12 cellular contexts compared by ENCODE assay signal in the genomic region with DNA sequence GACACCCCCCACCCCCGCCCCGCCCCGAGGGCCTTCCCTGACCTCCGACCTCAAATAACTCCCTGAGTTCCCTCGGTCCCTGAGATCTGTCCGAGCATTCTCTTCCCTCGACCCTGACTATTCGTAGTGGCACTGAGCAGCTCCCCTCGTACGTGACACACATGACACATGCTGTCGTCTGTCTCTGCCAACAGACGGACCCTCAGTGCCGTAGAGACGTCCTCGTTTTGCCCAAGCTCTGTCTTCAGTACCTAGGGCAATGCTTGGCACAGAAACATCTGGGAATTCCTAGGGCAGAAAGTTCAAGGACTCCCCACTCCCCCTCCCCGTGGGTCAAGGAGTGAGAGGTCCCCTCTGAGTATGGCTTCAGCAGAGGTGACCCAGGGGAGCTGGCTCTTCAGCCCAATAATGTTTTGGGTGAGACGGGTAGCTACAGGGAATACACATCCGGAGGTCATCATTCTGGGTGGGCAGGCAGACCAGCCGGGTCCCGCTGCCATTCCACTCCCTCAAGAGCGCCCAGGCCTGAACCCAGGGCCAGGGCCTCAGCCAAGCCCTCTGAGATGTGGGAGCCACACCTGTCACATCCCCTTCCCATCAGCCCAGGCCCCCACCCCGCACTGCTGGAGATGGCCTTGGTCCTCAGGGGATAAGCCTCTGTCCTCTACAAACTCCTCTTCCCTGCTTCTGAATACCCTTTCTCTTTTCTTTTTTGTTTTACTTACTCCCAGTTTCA. TPM values are rescaled to one million over a fixed set of nuclear protein-coding genes. Genes with fewer than 3 reads are reported as not detected.
DNase-seq lines count a peak whose midpoint lies in the region; ATAC-seq, FAIRE-seq and TF ChIP-seq lines count a peak whose summit lies in the region.
"Had no signal": no experiment of that assay in that cellular context is flagged by ENCODE, and none has a peak within 500 bp of the region (broad histone marks: within the 10 kb centered on the region; RNA-seq: fewer than 3 reads in every experiment).

No MANE protein-coding gene starts in this region.

- H3K27ac Mint-ChIP-seq in CD8-positive, alpha-beta T cell = no peak overlapping the region
- no peak overlapping the region for H3K27ac Mint-ChIP-seq in WTC11

- H3K79me2 ChIP-seq in HepG2 (ENCODE audit: insufficient read depth, low read length) = no peaks in the 10 kb centered on the region

- FAIRE-seq in HepG2 (lab: Jason Lieb, UNC) = no peak
- FAIRE-seq: D721Med had no signal

- TF ChIP-seq RAD21 in HepG2 (CRISPR knock-in tag; IDR thresholded peaks at IDR 0.05) = no peak

- H3K27me3 Mint-ChIP-seq in CD8-positive, alpha-beta T cell (ENCODE audit: low read depth) = peaks cover 37% of the 10 kb centered on the region
- peaks cover 70% of the 10 kb centered on the region for H3K27me3 Mint-ChIP-seq in WTC11 (ENCODE audit: low read depth)

- no peaks in the 10 kb centered on the region for H4K20me1 ChIP-seq in HepG2 (ENCODE audit: insufficient read depth, low read length)

- in situ Hi-C loops in HepG2 (cut with HindIII; ENCODE audit: extremely low pct_ligation_motif_present, low pct_unique_long_range_greater_than_20kb) = no loop called here

- no TSS peak for BruUV-seq in HepG2 (replicated peaks; lab: Mats Ljungman, UMichigan)

- H3K27ac ChIP-seq in CD8-positive, alpha-beta T cell (ENCODE audit: low read depth, low read length) = no peak overlapping the region
- H3K27ac ChIP-seq in HepG2 (ENCODE audit: extremely low read length, insufficient read depth, low read length) = no peak overlapping the region
- H3K27ac ChIP-seq: foreskin keratinocyte had no signal

- H3K4me1 Mint-ChIP-seq in CD8-positive, alpha-beta T cell (ENCODE audit: low read depth) = peaks cover 8% of the 10 kb centered on the region
- peaks cover 6% of the 10 kb centered on the region; the same call in 1 of the 2 replicates for H3K4me1 Mint-ChIP-seq in WTC11

- H3K27me3 ChIP-seq in CD8-positive, alpha-beta T cell (ENCODE audit: insufficient read depth, low read length) = peaks cover 12% of the 10 kb centered on the region
- peaks cover 10 to 63% of the 10 kb centered on the region in 2 experiments for H3K27me3 ChIP-seq in HepG2 (ENCODE audit: control insufficient read depth in 1 of 2, insufficient read depth in 2 of 2, low read length in 2 of 2)

- under 1% methylated on average over 13 of the region's 22 CpGs for WGBS in HepG2 (ENCODE audit: low lambda C conversion rate)

- no peak overlapping the region for H3K4me3 ChIP-seq in CD8-positive, alpha-beta T cell (ENCODE audit: low read depth, low read length)
- peak overlapping the region; percentile 26 to 61 (median 41); a peak in 4 of 6 replicates for H3K4me3 ChIP-seq in HepG2 (replicated peaks in 1 of 3; ENCODE audit: insufficient read depth in 1 of 3, low read depth in 2 of 3, low read length in 3 of 3)

- H3K36me3 ChIP-seq in CD8-positive, alpha-beta T cell (ENCODE audit: insufficient read depth, low read length) = no peaks in the 10 kb centered on the region
- no peaks in the 10 kb centered on the region for H3K36me3 ChIP-seq in HepG2 (replicated peaks in 1 of 2; ENCODE audit: control insufficient read depth in 1 of 2, insufficient read depth in 2 of 2, low read length in 2 of 2)

- TF ChIP-seq POLR2A in HepG2 (IDR thresholded peaks at IDR 0.05; ENCODE audit: insufficient read depth in 1 of 2, low read depth in 2 of 2, low read length in 2 of 2) = no peak

- DNase-seq in CD8-positive, alpha-beta T cell = no peak
- no peak for DNase-seq in WTC11 (ENCODE audit: low spot score)
- DNase-seq in HepG2 (ENCODE audit: low spot score) = no peak
- no peak for DNase-seq in H4 (ENCODE audit: low spot score)
- DNase-seq: foreskin keratinocyte had no signal

- intact Hi-C loops in CD8-positive, alpha-beta T cell (cut with DNase I, micrococcal nuclease) = no loop called here
- intact Hi-C loops in HepG2 (cut with micrococcal nuclease; ENCODE audit: unreplicated experiment) = no loop called here

- CTCF ChIA-PET in CD8-positive, alpha-beta T cell (lab: Charles Lee) = interaction anchor here (0.6 to 1.0 kb wide), 3 partner anchors 8 to 438 kb away, joined by 3 to 5 read pairs (median 3); no protein-coding TSS in a partner anchor
- CTCF ChIA-PET in WTC11 (lab: Charles Lee) = interaction anchor here (0.6 to 1.8 kb wide), 10 partner anchors 21 to 173 kb away, joined by 3 to 12 read pairs (median 4); a partner anchor contains a TSS
- CTCF ChIA-PET in HepG2 (lab: Yijun Ruan, JAX; ENCODE audit: low intra/inter-chr PET ratio, low total read pairs) = no interaction called here

- H3K36me3 Mint-ChIP-seq in CD8-positive, alpha-beta T cell = no peaks in the 10 kb centered on the region
- no peaks in the 10 kb centered on the region for H3K36me3 Mint-ChIP-seq in WTC11

- peak overlapping the region; percentile 80 for H3K4me3 Mint-ChIP-seq in CD8-positive, alpha-beta T cell
- H3K4me3 Mint-ChIP-seq in WTC11 = peak overlapping the region; percentile 78

- no peak for TF ChIP-seq CTCF in CD8-positive, alpha-beta T cell (IDR thresholded peaks at IDR 0.05)
- TF ChIP-seq CTCF in WTC11 (IDR thresholded peaks at IDR 0.05) (no peak), HepG2 (CRISPR knock-in tag; IDR thresholded peaks at IDR 0.05) (no peak)

- POLR2A ChIA-PET in CD8-positive, alpha-beta T cell (lab: Charles Lee) = no interaction called here
- POLR2A ChIA-PET in WTC11 (lab: Charles Lee) (no interaction called here), HepG2 (lab: Yijun Ruan, JAX) (interaction anchor here (1.4 kb wide), 1 partner anchor 21 kb away, joined by 9 read pairs; a partner anchor contains a TSS)

- H3K9ac ChIP-seq in HepG2 (ENCODE audit: insufficient read depth, low read depth, low read length) = no peak overlapping the region
- H3K9ac ChIP-seq: SK-N-SH had no signal

- H3K9me3 ChIP-seq in CD8-positive, alpha-beta T cell (ENCODE audit: low read length) = no peaks in the 10 kb centered on the region
- H3K9me3 ChIP-seq in HepG2 (ENCODE audit: low read length) = no peaks in the 10 kb centered on the region
- H3K9me3 ChIP-seq: SK-N-SH had no signal

- peak overlapping the region; percentile 77 for H3K4me2 ChIP-seq in HepG2 (ENCODE audit: low read depth, low read length)

- H3K4me1 ChIP-seq in CD8-positive, alpha-beta T cell (ENCODE audit: insufficient read depth, low read length) = peaks cover 13% of the 10 kb centered on the region
- peaks cover 26% of the 10 kb centered on the region for H3K4me1 ChIP-seq in HepG2 (ENCODE audit: insufficient read depth, low read length)
- H3K4me1 ChIP-seq: foreskin keratinocyte had no signal

- no peak overlapping the region for H2AFZ ChIP-seq in HepG2 (ENCODE audit: low read length)

- no peak for TF ChIP-seq EP300 in HepG2 (IDR thresholded peaks at IDR 0.05; ENCODE audit: low read depth in 2 of 2, low read length in 2 of 2)
- no peak for TF ChIP-seq EP300 in HepG2 (CRISPR knock-in tag; IDR thresholded peaks at IDR 0.05; ENCODE audit: borderline replicate concordance)

- no peaks in the 10 kb centered on the region for H3K9me3 Mint-ChIP-seq in CD8-positive, alpha-beta T cell
- H3K9me3 Mint-ChIP-seq in WTC11 = no peaks in the 10 kb centered on the region

- ATAC-seq in CD8-positive, alpha-beta T cell = no peak
- ATAC-seq in WTC11 (no peak), HepG2 (peak; percentile 33), GM21526 (IDR thresholded peaks at IDR 0.05; ENCODE audit: low FRiP score, unreplicated experiment) (no peak), HG03095 (IDR thresholded peaks at IDR 0.05; ENCODE audit: unreplicated experiment) (no peak)

RNA-seq across cellular contexts. Expression of a gene that starts 0.7 kb away (rescaled TPM):
- total RNA-seq in CD8-positive, alpha-beta T cell = not detected
- total RNA-seq in WTC11 (2021) = 1.1 to 2.2 TPM (median 1.2 TPM) in 3 replicates
- total RNA-seq in HepG2 (2016; rRNA removed; fragmentation: Illumina TruSeq; extraction: Trizol) = 0.11 TPM in 1 of 2 replicates, not detected in the other
- 0.09 TPM in 1 of 2 replicates, not detected in the other for total RNA-seq in HepG2 (2016; cell fraction: cytosol; rRNA removed; fragmentation: Illumina TruSeq; extraction: Trizol; ENCODE audit: low read depth)
- total RNA-seq in HepG2 (2016; cell fraction: insoluble cytoplasmic fraction; rRNA removed; fragmentation: Illumina TruSeq; extraction: Trizol) = 0.11 TPM in 1 of 2 replicates, not detected in the other
- total RNA-seq in HepG2 (2016; cell fraction: membrane; rRNA removed; fragmentation: Illumina TruSeq; extraction: Trizol) = not detected in 2 replicates
- total RNA-seq in HepG2 (2016; cell fraction: nucleus; rRNA removed; fragmentation: Illumina TruSeq; extraction: Trizol) = 0.28 TPM in 1 of 2 replicates, not detected in the other
- polyA plus RNA-seq in HepG2 (2011; rRNA removed) = 0.11 and 0.20 TPM in 2 replicates
- polyA plus RNA-seq in HepG2 (2011; cell fraction: cytosol; rRNA removed) = 0.14 and 0.15 TPM in 2 replicates
- 0.47 and 1.1 TPM in 2 replicates for polyA plus RNA-seq in HepG2 (2011; cell fraction: nucleus; rRNA removed)
- not detected in 2 replicates for polyA plus RNA-seq in HepG2 (2012)
- polyA plus RNA-seq in HepG2 (2016; cell fraction: cytosol; fragmentation: Illumina TruSeq; extraction: Trizol; ENCODE audit: low read depth) = 0.18 TPM in 1 of 2 replicates, not detected in the other
- 0.10 TPM in 1 of 2 replicates, not detected in the other for polyA plus RNA-seq in HepG2 (2016; cell fraction: insoluble cytoplasmic fraction; fragmentation: Illumina TruSeq; extraction: Trizol; ENCODE audit: low read depth)
- polyA plus RNA-seq in HepG2 (2016; cell fraction: membrane; fragmentation: Illumina TruSeq; extraction: Trizol; ENCODE audit: low read depth) = not detected in 2 replicates
- not detected in 2 replicates for polyA plus RNA-seq in HepG2 (2016; cell fraction: nucleus; fragmentation: Illumina TruSeq; extraction: Trizol; ENCODE audit: insufficient read depth, low read depth)
- 0.32 TPM in 1 of 2 replicates, not detected in the other for polyA minus RNA-seq in HepG2 (2011; rRNA and poly(A)+ RNA removed; ENCODE audit: low replicate concordance)
- not detected in 2 replicates for polyA minus RNA-seq in HepG2 (2011; cell fraction: cytosol; rRNA and poly(A)+ RNA removed)
- polyA minus RNA-seq in HepG2 (2011; cell fraction: nucleus; rRNA and poly(A)+ RNA removed) = not detected in 2 replicates
- not detected in 2 replicates for total RNA-seq in H4 (2014; rRNA removed; shearing (Covaris generic))
- total RNA-seq: cardiac septum, foreskin keratinocyte, LHCN-M2, NCI-H460 had no signal
- polyA plus RNA-seq: foreskin keratinocyte, SK-N-SH had no signal

RNA-seq across cellular contexts. Expression of a gene that starts 21.3 kb away (rescaled TPM):
- 1 to 10 TPM; 3.7 to 3.8 TPM for total RNA-seq in CD8-positive, alpha-beta T cell
- total RNA-seq in WTC11 (2021) = 46.5 to 52.8 TPM (median 49.7 TPM) in 3 replicates
- 99.0 and 116 TPM in 2 replicates for total RNA-seq in HepG2 (2016; rRNA removed; fragmentation: Illumina TruSeq; extraction: Trizol)
- total RNA-seq in HepG2 (2016; cell fraction: cytosol; rRNA removed; fragmentation: Illumina TruSeq; extraction: Trizol; ENCODE audit: low read depth) = 17.2 and 18.6 TPM in 2 replicates
- 96.0 and 122 TPM in 2 replicates for total RNA-seq in HepG2 (2016; cell fraction: insoluble cytoplasmic fraction; rRNA removed; fragmentation: Illumina TruSeq; extraction: Trizol)
- total RNA-seq in HepG2 (2016; cell fraction: membrane; rRNA removed; fragmentation: Illumina TruSeq; extraction: Trizol) = 33.1 and 34.8 TPM in 2 replicates
- 59.6 and 66.9 TPM in 2 replicates for total RNA-seq in HepG2 (2016; cell fraction: nucleus; rRNA removed; fragmentation: Illumina TruSeq; extraction: Trizol)
- polyA plus RNA-seq in HepG2 (2011; rRNA removed) = 23.4 and 27.7 TPM in 2 replicates
- 25.9 and 36.5 TPM in 2 replicates for polyA plus RNA-seq in HepG2 (2011; cell fraction: cytosol; rRNA removed)
- 50.2 and 50.3 TPM in 2 replicates for polyA plus RNA-seq in HepG2 (2011; cell fraction: nucleus; rRNA removed)
- 12.3 and 15.3 TPM in 2 replicates for polyA plus RNA-seq in HepG2 (2012)
- 13.6 and 16.1 TPM in 2 replicates for polyA plus RNA-seq in HepG2 (2016; cell fraction: cytosol; fragmentation: Illumina TruSeq; extraction: Trizol; ENCODE audit: low read depth)
- 83.4 and 93.7 TPM in 2 replicates for polyA plus RNA-seq in HepG2 (2016; cell fraction: insoluble cytoplasmic fraction; fragmentation: Illumina TruSeq; extraction: Trizol; ENCODE audit: low read depth)
- polyA plus RNA-seq in HepG2 (2016; cell fraction: membrane; fragmentation: Illumina TruSeq; extraction: Trizol; ENCODE audit: low read depth) = 21.8 and 25.0 TPM in 2 replicates
- 111 and 113 TPM in 2 replicates for polyA plus RNA-seq in HepG2 (2016; cell fraction: nucleus; fragmentation: Illumina TruSeq; extraction: Trizol; ENCODE audit: insufficient read depth, low read depth)
- 11.0 and 40.8 TPM in 2 replicates for polyA minus RNA-seq in HepG2 (2011; rRNA and poly(A)+ RNA removed; ENCODE audit: low replicate concordance)
- 14.0 and 15.4 TPM in 2 replicates for polyA minus RNA-seq in HepG2 (2011; cell fraction: cytosol; rRNA and poly(A)+ RNA removed)
- polyA minus RNA-seq in HepG2 (2011; cell fraction: nucleus; rRNA and poly(A)+ RNA removed) = 10.0 and 10.6 TPM in 2 replicates
- total RNA-seq in H4 (2014; rRNA removed; shearing (Covaris generic)) = 22.1 and 30.0 TPM in 2 replicates

RNA-seq across cellular contexts. Expression of a gene that starts 29.0 kb away (rescaled TPM):
- total RNA-seq in CD8-positive, alpha-beta T cell = not detected
- total RNA-seq in WTC11 (2021) = 1.9 to 2.9 TPM (median 2.6 TPM) in 3 replicates
- 0.04 TPM in 1 of 2 replicates, not detected in the other for total RNA-seq in HepG2 (2016; rRNA removed; fragmentation: Illumina TruSeq; extraction: Trizol)
- not detected in 2 replicates for total RNA-seq in HepG2 (2016; cell fraction: cytosol; rRNA removed; fragmentation: Illumina TruSeq; extraction: Trizol; ENCODE audit: low read depth)
- total RNA-seq in HepG2 (2016; cell fraction: insoluble cytoplasmic fraction; rRNA removed; fragmentation: Illumina TruSeq; extraction: Trizol) = not detected in 2 replicates
- total RNA-seq in HepG2 (2016; cell fraction: membrane; rRNA removed; fragmentation: Illumina TruSeq; extraction: Trizol) = not detected in 2 replicates
- not detected in 2 replicates for total RNA-seq in HepG2 (2016; cell fraction: nucleus; rRNA removed; fragmentation: Illumina TruSeq; extraction: Trizol)
- not detected in 2 replicates for polyA plus RNA-seq in HepG2 (2011; rRNA removed)
- polyA plus RNA-seq in HepG2 (2011; cell fraction: cytosol; rRNA removed) = 0.01 TPM in 1 of 2 replicates, not detected in the other
- 0.03 and 0.08 TPM in 2 replicates for polyA plus RNA-seq in HepG2 (2011; cell fraction: nucleus; rRNA removed)
- not detected in 2 replicates for polyA plus RNA-seq in HepG2 (2012)
- not detected in 2 replicates for polyA plus RNA-seq in HepG2 (2016; cell fraction: cytosol; fragmentation: Illumina TruSeq; extraction: Trizol; ENCODE audit: low read depth)
- not detected in 2 replicates for polyA plus RNA-seq in HepG2 (2016; cell fraction: insoluble cytoplasmic fraction; fragmentation: Illumina TruSeq; extraction: Trizol; ENCODE audit: low read depth)
- polyA plus RNA-seq in HepG2 (2016; cell fraction: membrane; fragmentation: Illumina TruSeq; extraction: Trizol; ENCODE audit: low read depth) = not detected in 2 replicates
- not detected in 2 replicates for polyA plus RNA-seq in HepG2 (2016; cell fraction: nucleus; fragmentation: Illumina TruSeq; extraction: Trizol; ENCODE audit: insufficient read depth, low read depth)
- 0.05 TPM in 1 of 2 replicates, not detected in the other for polyA minus RNA-seq in HepG2 (2011; rRNA and poly(A)+ RNA removed; ENCODE audit: low replicate concordance)
- not detected in 2 replicates for polyA minus RNA-seq in HepG2 (2011; cell fraction: cytosol; rRNA and poly(A)+ RNA removed)
- polyA minus RNA-seq in HepG2 (2011; cell fraction: nucleus; rRNA and poly(A)+ RNA removed) = 0.12 and 0.13 TPM in 2 replicates
- total RNA-seq in H4 (2014; rRNA removed; shearing (Covaris generic)) = 0.54 TPM in 1 of 2 replicates, not detected in the other
- total RNA-seq: cardiac septum, LHCN-M2, NCI-H460 had no signal
- polyA plus RNA-seq: SK-N-SH had no signal

RNA-seq across cellular contexts. Expression of a gene that starts 30.0 kb away (rescaled TPM):
- total RNA-seq in CD8-positive, alpha-beta T cell = not detected
- total RNA-seq in WTC11 (2021) = not detected in 3 replicates
- not detected in 2 replicates for total RNA-seq in HepG2 (2016; rRNA removed; fragmentation: Illumina TruSeq; extraction: Trizol)
- not detected in 2 replicates for total RNA-seq in HepG2 (2016; cell fraction: cytosol; rRNA removed; fragmentation: Illumina TruSeq; extraction: Trizol; ENCODE audit: low read depth)
- total RNA-seq in HepG2 (2016; cell fraction: insoluble cytoplasmic fraction; rRNA removed; fragmentation: Illumina TruSeq; extraction: Trizol) = not detected in 2 replicates
- total RNA-seq in HepG2 (2016; cell fraction: membrane; rRNA removed; fragmentation: Illumina TruSeq; extraction: Trizol) = not detected in 2 replicates
- total RNA-seq in HepG2 (2016; cell fraction: nucleus; rRNA removed; fragmentation: Illumina TruSeq; extraction: Trizol) = not detected in 2 replicates
- polyA plus RNA-seq in HepG2 (2011; rRNA removed) = not detected in 2 replicates
- polyA plus RNA-seq in HepG2 (2011; cell fraction: cytosol; rRNA removed) = not detected in 2 replicates
- polyA plus RNA-seq in HepG2 (2011; cell fraction: nucleus; rRNA removed) = 0.06 TPM in 1 of 2 replicates, not detected in the other
- polyA plus RNA-seq in HepG2 (2012) = not detected in 2 replicates
- polyA plus RNA-seq in HepG2 (2016; cell fraction: cytosol; fragmentation: Illumina TruSeq; extraction: Trizol; ENCODE audit: low read depth) = not detected in 2 replicates
- not detected in 2 replicates for polyA plus RNA-seq in HepG2 (2016; cell fraction: insoluble cytoplasmic fraction; fragmentation: Illumina TruSeq; extraction: Trizol; ENCODE audit: low read depth)
- not detected in 2 replicates for polyA plus RNA-seq in HepG2 (2016; cell fraction: membrane; fragmentation: Illumina TruSeq; extraction: Trizol; ENCODE audit: low read depth)
- not detected in 2 replicates for polyA plus RNA-seq in HepG2 (2016; cell fraction: nucleus; fragmentation: Illumina TruSeq; extraction: Trizol; ENCODE audit: insufficient read depth, low read depth)
- not detected in 2 replicates for polyA minus RNA-seq in HepG2 (2011; rRNA and poly(A)+ RNA removed; ENCODE audit: low replicate concordance)
- not detected in 2 replicates for polyA minus RNA-seq in HepG2 (2011; cell fraction: cytosol; rRNA and poly(A)+ RNA removed)
- polyA minus RNA-seq in HepG2 (2011; cell fraction: nucleus; rRNA and poly(A)+ RNA removed) = not detected in 2 replicates
- total RNA-seq in H4 (2014; rRNA removed; shearing (Covaris generic)) = not detected in 2 replicates
- total RNA-seq: cardiac septum, foreskin keratinocyte, LHCN-M2, NCI-H460 had no signal
- polyA plus RNA-seq: foreskin keratinocyte, SK-N-SH had no signal

RNA-seq across cellular contexts. Expression of a gene that starts 34.4 kb away (rescaled TPM):
- not detected for total RNA-seq in CD8-positive, alpha-beta T cell
- total RNA-seq in WTC11 (2021) = 0.14 to 0.31 TPM (median 0.23 TPM) in 3 replicates
- 0.11 TPM in 1 of 2 replicates, not detected in the other for total RNA-seq in HepG2 (2016; rRNA removed; fragmentation: Illumina TruSeq; extraction: Trizol)
- total RNA-seq in HepG2 (2016; cell fraction: cytosol; rRNA removed; fragmentation: Illumina TruSeq; extraction: Trizol; ENCODE audit: low read depth) = not detected in 2 replicates
- 0.15 TPM in 1 of 2 replicates, not detected in the other for total RNA-seq in HepG2 (2016; cell fraction: insoluble cytoplasmic fraction; rRNA removed; fragmentation: Illumina TruSeq; extraction: Trizol)
- not detected in 2 replicates for total RNA-seq in HepG2 (2016; cell fraction: membrane; rRNA removed; fragmentation: Illumina TruSeq; extraction: Trizol)
- 0.28 and 0.44 TPM in 2 replicates for total RNA-seq in HepG2 (2016; cell fraction: nucleus; rRNA removed; fragmentation: Illumina TruSeq; extraction: Trizol)
- polyA plus RNA-seq in HepG2 (2011; rRNA removed) = 0.03 and 0.07 TPM in 2 replicates
- 0.01 TPM in 2 replicates for polyA plus RNA-seq in HepG2 (2011; cell fraction: cytosol; rRNA removed)
- polyA plus RNA-seq in HepG2 (2011; cell fraction: nucleus; rRNA removed) = 0.17 and 0.29 TPM in 2 replicates
- polyA plus RNA-seq in HepG2 (2012) = 0.03 and 0.08 TPM in 2 replicates
- not detected in 2 replicates for polyA plus RNA-seq in HepG2 (2016; cell fraction: cytosol; fragmentation: Illumina TruSeq; extraction: Trizol; ENCODE audit: low read depth)
- polyA plus RNA-seq in HepG2 (2016; cell fraction: insoluble cytoplasmic fraction; fragmentation: Illumina TruSeq; extraction: Trizol; ENCODE audit: low read depth) = not detected in 2 replicates
- polyA plus RNA-seq in HepG2 (2016; cell fraction: membrane; fragmentation: Illumina TruSeq; extraction: Trizol; ENCODE audit: low read depth) = not detected in 2 replicates
- 0.15 and 0.44 TPM in 2 replicates for polyA plus RNA-seq in HepG2 (2016; cell fraction: nucleus; fragmentation: Illumina TruSeq; extraction: Trizol; ENCODE audit: insufficient read depth, low read depth)
- polyA minus RNA-seq in HepG2 (2011; rRNA and poly(A)+ RNA removed; ENCODE audit: low replicate concordance) = 0.14 TPM in 1 of 2 replicates, not detected in the other
- polyA minus RNA-seq in HepG2 (2011; cell fraction: cytosol; rRNA and poly(A)+ RNA removed) = not detected in 2 replicates
- 0.52 TPM in 1 of 2 replicates, not detected in the other for polyA minus RNA-seq in HepG2 (2011; cell fraction: nucleus; rRNA and poly(A)+ RNA removed)
- 0.12 TPM in 1 of 2 replicates, not detected in the other for total RNA-seq in H4 (2014; rRNA removed; shearing (Covaris generic))
- total RNA-seq: foreskin keratinocyte, NCI-H460 had no signal
- polyA plus RNA-seq: foreskin keratinocyte had no signal
